In genomic region chr14:59540852-59541251, GRCh38 we compare ENCODE assay signal across 2 cellular contexts.
TF ChIP-seq lines count a peak whose summit lies in the region.

No MANE protein-coding gene starts in this region.

TF ChIP-seq in GM23338, 12 proteins besides CTCF, POLR2A, EP300 and RAD21 (continued from another document):
- TF ChIP-seq, protein P1, sequence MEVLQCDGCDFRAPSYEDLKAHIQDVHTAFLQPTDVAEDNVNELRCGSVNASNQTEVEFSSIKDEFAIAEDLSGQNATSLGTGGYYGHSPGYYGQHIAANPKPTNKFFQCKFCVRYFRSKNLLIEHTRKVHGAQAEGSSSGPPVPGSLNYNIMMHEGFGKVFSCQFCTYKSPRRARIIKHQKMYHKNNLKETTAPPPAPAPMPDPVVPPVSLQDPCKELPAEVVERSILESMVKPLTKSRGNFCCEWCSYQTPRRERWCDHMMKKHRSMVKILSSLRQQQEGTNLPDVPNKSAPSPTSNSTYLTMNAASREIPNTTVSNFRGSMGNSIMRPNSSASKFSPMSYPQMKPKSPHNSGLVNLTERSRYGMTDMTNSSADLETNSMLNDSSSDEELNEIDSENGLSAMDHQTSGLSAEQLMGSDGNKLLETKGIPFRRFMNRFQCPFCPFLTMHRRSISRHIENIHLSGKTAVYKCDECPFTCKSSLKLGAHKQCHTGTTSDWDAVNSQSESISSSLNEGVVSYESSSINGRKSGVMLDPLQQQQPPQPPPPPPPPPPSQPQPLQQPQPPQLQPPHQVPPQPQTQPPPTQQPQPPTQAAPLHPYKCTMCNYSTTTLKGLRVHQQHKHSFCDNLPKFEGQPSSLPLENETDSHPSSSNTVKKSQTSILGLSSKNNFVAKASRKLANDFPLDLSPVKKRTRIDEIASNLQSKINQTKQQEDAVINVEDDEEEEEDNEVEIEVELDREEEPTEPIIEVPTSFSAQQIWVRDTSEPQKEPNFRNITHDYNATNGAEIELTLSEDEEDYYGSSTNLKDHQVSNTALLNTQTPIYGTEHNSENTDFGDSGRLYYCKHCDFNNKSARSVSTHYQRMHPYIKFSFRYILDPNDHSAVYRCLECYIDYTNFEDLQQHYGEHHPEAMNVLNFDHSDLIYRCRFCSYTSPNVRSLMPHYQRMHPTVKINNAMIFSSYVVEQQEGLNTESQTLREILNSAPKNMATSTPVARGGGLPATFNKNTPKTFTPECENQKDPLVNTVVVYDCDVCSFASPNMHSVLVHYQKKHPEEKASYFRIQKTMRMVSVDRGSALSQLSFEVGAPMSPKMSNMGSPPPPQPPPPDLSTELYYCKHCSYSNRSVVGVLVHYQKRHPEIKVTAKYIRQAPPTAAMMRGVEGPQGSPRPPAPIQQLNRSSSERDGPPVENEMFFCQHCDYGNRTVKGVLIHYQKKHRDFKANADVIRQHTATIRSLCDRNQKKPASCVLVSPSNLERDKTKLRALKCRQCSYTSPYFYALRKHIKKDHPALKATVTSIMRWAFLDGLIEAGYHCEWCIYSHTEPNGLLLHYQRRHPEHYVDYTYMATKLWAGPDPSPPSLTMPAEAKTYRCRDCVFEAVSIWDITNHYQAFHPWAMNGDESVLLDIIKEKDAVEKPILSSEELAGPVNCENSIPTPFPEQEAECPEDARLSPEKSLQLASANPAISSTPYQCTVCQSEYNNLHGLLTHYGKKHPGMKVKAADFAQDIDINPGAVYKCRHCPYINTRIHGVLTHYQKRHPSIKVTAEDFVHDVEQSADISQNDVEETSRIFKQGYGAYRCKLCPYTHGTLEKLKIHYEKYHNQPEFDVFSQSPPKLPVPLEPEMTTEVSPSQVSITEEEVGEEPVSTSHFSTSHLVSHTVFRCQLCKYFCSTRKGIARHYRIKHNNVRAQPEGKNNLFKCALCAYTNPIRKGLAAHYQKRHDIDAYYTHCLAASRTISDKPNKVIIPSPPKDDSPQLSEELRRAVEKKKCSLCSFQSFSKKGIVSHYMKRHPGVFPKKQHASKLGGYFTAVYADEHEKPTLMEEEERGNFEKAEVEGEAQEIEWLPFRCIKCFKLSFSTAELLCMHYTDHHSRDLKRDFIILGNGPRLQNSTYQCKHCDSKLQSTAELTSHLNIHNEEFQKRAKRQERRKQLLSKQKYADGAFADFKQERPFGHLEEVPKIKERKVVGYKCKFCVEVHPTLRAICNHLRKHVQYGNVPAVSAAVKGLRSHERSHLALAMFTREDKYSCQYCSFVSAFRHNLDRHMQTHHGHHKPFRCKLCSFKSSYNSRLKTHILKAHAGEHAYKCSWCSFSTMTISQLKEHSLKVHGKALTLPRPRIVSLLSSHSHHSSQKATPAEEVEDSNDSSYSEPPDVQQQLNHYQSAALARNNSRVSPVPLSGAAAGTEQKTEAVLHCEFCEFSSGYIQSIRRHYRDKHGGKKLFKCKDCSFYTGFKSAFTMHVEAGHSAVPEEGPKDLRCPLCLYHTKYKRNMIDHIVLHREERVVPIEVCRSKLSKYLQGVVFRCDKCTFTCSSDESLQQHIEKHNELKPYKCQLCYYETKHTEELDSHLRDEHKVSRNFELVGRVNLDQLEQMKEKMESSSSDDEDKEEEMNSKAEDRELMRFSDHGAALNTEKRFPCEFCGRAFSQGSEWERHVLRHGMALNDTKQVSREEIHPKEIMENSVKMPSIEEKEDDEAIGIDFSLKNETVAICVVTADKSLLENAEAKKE (CRISPR knock-in tag; IDR thresholded peaks at IDR 0.05), result no peak
- no peak for TF ChIP-seq NANOG (IDR thresholded peaks at IDR 0.05; ENCODE audit: borderline replicate concordance)
- TF ChIP-seq EZH2 (IDR thresholded peaks at IDR 0.05; ENCODE audit: low read depth, unreplicated experiment), result no peak
- TF ChIP-seq CREB1 (CRISPR knock-in tag; IDR thresholded peaks at IDR 0.05; ENCODE audit: low read depth), result no peak
- TF ChIP-seq POLR2AphosphoS5 (IDR thresholded peaks at IDR 0.05; ENCODE audit: low read depth), result no peak
- TF ChIP-seq STAT1 (IDR thresholded peaks at IDR 0.05; ENCODE audit: unreplicated experiment), result no peak
- TF ChIP-seq, protein P2, sequence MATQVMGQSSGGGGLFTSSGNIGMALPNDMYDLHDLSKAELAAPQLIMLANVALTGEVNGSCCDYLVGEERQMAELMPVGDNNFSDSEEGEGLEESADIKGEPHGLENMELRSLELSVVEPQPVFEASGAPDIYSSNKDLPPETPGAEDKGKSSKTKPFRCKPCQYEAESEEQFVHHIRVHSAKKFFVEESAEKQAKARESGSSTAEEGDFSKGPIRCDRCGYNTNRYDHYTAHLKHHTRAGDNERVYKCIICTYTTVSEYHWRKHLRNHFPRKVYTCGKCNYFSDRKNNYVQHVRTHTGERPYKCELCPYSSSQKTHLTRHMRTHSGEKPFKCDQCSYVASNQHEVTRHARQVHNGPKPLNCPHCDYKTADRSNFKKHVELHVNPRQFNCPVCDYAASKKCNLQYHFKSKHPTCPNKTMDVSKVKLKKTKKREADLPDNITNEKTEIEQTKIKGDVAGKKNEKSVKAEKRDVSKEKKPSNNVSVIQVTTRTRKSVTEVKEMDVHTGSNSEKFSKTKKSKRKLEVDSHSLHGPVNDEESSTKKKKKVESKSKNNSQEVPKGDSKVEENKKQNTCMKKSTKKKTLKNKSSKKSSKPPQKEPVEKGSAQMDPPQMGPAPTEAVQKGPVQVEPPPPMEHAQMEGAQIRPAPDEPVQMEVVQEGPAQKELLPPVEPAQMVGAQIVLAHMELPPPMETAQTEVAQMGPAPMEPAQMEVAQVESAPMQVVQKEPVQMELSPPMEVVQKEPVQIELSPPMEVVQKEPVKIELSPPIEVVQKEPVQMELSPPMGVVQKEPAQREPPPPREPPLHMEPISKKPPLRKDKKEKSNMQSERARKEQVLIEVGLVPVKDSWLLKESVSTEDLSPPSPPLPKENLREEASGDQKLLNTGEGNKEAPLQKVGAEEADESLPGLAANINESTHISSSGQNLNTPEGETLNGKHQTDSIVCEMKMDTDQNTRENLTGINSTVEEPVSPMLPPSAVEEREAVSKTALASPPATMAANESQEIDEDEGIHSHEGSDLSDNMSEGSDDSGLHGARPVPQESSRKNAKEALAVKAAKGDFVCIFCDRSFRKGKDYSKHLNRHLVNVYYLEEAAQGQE (IDR thresholded peaks at IDR 0.05; ENCODE audit: unreplicated experiment), result no peak

TF ChIP-seq in WTC11, 78 proteins besides CTCF, POLR2A, EP300 and RAD21:
- TF ChIP-seq, protein P3, sequence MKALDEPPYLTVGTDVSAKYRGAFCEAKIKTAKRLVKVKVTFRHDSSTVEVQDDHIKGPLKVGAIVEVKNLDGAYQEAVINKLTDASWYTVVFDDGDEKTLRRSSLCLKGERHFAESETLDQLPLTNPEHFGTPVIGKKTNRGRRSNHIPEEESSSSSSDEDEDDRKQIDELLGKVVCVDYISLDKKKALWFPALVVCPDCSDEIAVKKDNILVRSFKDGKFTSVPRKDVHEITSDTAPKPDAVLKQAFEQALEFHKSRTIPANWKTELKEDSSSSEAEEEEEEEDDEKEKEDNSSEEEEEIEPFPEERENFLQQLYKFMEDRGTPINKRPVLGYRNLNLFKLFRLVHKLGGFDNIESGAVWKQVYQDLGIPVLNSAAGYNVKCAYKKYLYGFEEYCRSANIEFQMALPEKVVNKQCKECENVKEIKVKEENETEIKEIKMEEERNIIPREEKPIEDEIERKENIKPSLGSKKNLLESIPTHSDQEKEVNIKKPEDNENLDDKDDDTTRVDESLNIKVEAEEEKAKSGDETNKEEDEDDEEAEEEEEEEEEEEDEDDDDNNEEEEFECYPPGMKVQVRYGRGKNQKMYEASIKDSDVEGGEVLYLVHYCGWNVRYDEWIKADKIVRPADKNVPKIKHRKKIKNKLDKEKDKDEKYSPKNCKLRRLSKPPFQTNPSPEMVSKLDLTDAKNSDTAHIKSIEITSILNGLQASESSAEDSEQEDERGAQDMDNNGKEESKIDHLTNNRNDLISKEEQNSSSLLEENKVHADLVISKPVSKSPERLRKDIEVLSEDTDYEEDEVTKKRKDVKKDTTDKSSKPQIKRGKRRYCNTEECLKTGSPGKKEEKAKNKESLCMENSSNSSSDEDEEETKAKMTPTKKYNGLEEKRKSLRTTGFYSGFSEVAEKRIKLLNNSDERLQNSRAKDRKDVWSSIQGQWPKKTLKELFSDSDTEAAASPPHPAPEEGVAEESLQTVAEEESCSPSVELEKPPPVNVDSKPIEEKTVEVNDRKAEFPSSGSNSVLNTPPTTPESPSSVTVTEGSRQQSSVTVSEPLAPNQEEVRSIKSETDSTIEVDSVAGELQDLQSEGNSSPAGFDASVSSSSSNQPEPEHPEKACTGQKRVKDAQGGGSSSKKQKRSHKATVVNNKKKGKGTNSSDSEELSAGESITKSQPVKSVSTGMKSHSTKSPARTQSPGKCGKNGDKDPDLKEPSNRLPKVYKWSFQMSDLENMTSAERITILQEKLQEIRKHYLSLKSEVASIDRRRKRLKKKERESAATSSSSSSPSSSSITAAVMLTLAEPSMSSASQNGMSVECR (CRISPR knock-in tag; IDR thresholded peaks at IDR 0.05; ENCODE audit: borderline replicate concordance), result no peak
- TF ChIP-seq GABPB1 (CRISPR knock-in tag; IDR thresholded peaks at IDR 0.05) (no peak), ETV6 (CRISPR knock-in tag; IDR thresholded peaks at IDR 0.05) (no peak), ZNF425 (CRISPR knock-in tag; conservative IDR thresholded peaks at IDR 0.05) (no peak), FOXK1 (CRISPR knock-in tag; IDR thresholded peaks at IDR 0.05) (no peak)
- TF ChIP-seq, protein P4, sequence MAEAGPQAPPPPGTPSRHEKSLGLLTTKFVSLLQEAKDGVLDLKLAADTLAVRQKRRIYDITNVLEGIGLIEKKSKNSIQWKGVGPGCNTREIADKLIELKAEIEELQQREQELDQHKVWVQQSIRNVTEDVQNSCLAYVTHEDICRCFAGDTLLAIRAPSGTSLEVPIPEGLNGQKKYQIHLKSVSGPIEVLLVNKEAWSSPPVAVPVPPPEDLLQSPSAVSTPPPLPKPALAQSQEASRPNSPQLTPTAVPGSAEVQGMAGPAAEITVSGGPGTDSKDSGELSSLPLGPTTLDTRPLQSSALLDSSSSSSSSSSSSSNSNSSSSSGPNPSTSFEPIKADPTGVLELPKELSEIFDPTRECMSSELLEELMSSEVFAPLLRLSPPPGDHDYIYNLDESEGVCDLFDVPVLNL (CRISPR knock-in tag; IDR thresholded peaks at IDR 0.05; ENCODE audit: borderline replicate concordance, low read depth), result no peak
- TF ChIP-seq, protein P5, sequence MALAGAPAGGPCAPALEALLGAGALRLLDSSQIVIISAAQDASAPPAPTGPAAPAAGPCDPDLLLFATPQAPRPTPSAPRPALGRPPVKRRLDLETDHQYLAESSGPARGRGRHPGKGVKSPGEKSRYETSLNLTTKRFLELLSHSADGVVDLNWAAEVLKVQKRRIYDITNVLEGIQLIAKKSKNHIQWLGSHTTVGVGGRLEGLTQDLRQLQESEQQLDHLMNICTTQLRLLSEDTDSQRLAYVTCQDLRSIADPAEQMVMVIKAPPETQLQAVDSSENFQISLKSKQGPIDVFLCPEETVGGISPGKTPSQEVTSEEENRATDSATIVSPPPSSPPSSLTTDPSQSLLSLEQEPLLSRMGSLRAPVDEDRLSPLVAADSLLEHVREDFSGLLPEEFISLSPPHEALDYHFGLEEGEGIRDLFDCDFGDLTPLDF (CRISPR knock-in tag; IDR thresholded peaks at IDR 0.05), result no peak
